Comparison of ENCODE assay signal across 16 cellular contexts in the genomic region with DNA sequence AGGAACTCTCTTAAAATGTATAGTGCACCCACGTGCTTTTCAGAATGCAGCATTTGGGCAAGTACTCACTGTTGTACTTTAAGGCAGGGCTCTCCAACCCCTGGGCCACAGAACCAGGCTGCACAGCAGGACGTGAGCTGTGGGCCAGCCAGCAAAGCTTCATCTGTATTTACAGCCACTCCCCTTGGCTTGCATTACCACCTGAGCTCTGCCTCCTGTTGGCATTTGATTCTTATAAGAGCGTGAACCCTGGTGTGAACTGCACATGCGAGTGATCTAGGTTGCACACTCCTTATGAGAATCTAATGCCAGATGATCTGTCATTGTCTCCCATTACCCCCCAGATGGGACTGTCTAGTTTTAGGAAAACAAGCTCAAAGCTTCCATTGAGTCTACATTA. TPM values are rescaled to one million over a fixed set of nuclear protein-coding genes. Genes with fewer than 3 reads are reported as not detected.
DNase-seq lines count a peak whose midpoint lies in the region; ATAC-seq and TF ChIP-seq lines count a peak whose summit lies in the region.
"Had no signal": no experiment of that assay in that cellular context is flagged by ENCODE, and none has a peak within 500 bp of the region (broad histone marks: within the 10 kb centered on the region; RNA-seq: fewer than 3 reads in every experiment).

No MANE protein-coding gene starts in this region.

- H3K9me3 ChIP-seq in OCI-LY7 (ENCODE audit: low read length) = no peaks in the 10 kb centered on the region
- no peaks in the 10 kb centered on the region for H3K9me3 ChIP-seq in hepatocyte (ENCODE audit: low read depth)
- no peaks in the 10 kb centered on the region for H3K9me3 ChIP-seq in skeletal muscle satellite cell (replicated peaks; ENCODE audit: low read length)
- H3K9me3 ChIP-seq: body of pancreas, esophagus squamous epithelium had no signal

- BruUV-seq in OCI-LY7 (replicated peaks; lab: Mats Ljungman, UMichigan) = no TSS peak

- H3K4me3 Mint-ChIP-seq in activated CD4-positive, alpha-beta T cell treated with anti-CD3 and anti-CD28 coated beads, Interleukin-2, amount 10 ng/mL, durations not matched to agents 7 days and 5 days = no peak overlapping the region
- H3K4me3 Mint-ChIP-seq: HFFc6 had no signal

- DNase-seq in activated CD4-positive, alpha-beta T cell treated with anti-CD3 and anti-CD28 coated beads, Interleukin-2, amount 10 ng/mL, durations not matched to agents 7 days and 5 days = no peak
- no peak for DNase-seq in activated CD4-positive, alpha-beta T cell treated with anti-CD3 and anti-CD28 coated beads, Interleukin-2, amount 50 U/mL, for 4 hours
- DNase-seq in OCI-LY7 (ENCODE audit: low spot score) (peak; percentile 8), hepatocyte (ENCODE audit: low spot score) (no peak), GM20000 (ENCODE audit: low spot score) (no peak), DMS79 treated with DMSO at 0.1 percent for 48 hours (lab: John Stamatoyannopoulos, UW) (no peak)
- DNase-seq: activated CD8-positive, alpha-beta memory T cell treated with anti-CD3 and anti-CD28 coated beads for 24 hours; esophagus squamous epithelium; HFFc6; NCI-H774; stimulated activated naive CD4-positive, alpha-beta T cell treated with Interleukin-2 at 50 U/mL for 16 hours had no signal

- H3K9ac ChIP-seq in skeletal muscle satellite cell (ENCODE audit: low read depth, low read length) = no peak overlapping the region
- H3K9ac ChIP-seq: neural progenitor cell had no signal

- H3K27ac Mint-ChIP-seq in activated CD4-positive, alpha-beta T cell treated with anti-CD3 and anti-CD28 coated beads, Interleukin-2, amount 10 ng/mL, durations not matched to agents 7 days and 5 days = peak overlapping the region; percentile 50
- H3K27ac Mint-ChIP-seq: HFFc6, neural progenitor cell had no signal

- peaks cover 66% of the 10 kb centered on the region for H3K36me3 ChIP-seq in OCI-LY7 (ENCODE audit: insufficient read depth, low read length)
- no peaks in the 10 kb centered on the region for H3K36me3 ChIP-seq in hepatocyte (replicated peaks; ENCODE audit: insufficient read depth, low read depth)
- peaks cover 26% of the 10 kb centered on the region for H3K36me3 ChIP-seq in skeletal muscle satellite cell (ENCODE audit: insufficient read depth, low read length)

- peaks cover 35% of the 10 kb centered on the region for H3K4me1 Mint-ChIP-seq in activated CD4-positive, alpha-beta T cell treated with anti-CD3 and anti-CD28 coated beads, Interleukin-2, amount 10 ng/mL, durations not matched to agents 7 days and 5 days

- peak overlapping the region; percentile 44 for H3K4me3 ChIP-seq in OCI-LY7 (ENCODE audit: low read depth, low read length, poor library complexity, severe bottlenecking)
- H3K4me3 ChIP-seq in hepatocyte = no peak overlapping the region
- H3K4me3 ChIP-seq in skeletal muscle satellite cell (ENCODE audit: low read length) = no peak overlapping the region
- H3K4me3 ChIP-seq: body of pancreas, neural progenitor cell, SK-N-MC had no signal

- no peaks in the 10 kb centered on the region for H3K27me3 Mint-ChIP-seq in activated CD4-positive, alpha-beta T cell treated with anti-CD3 and anti-CD28 coated beads, Interleukin-2, amount 10 ng/mL, durations not matched to agents 7 days and 5 days

- POLR2A ChIA-PET in activated CD4-positive, alpha-beta T cell treated with anti-CD3 and anti-CD28 coated beads, Interleukin-2, amount 10 ng/mL, durations not matched to agents 7 days and 5 days (lab: Charles Lee) = no interaction called here
- POLR2A ChIA-PET in OCI-LY7 (lab: Charles Lee) = no interaction called here

- peaks cover 27% of the 10 kb centered on the region; the same call in 1 of the 2 replicates for H4K20me1 ChIP-seq in OCI-LY7 (ENCODE audit: insufficient read depth, low read length)
- H4K20me1 ChIP-seq in hepatocyte (ENCODE audit: insufficient read depth, poor library complexity, severe bottlenecking) = peaks cover 68% of the 10 kb centered on the region

- H3K36me3 Mint-ChIP-seq in activated CD4-positive, alpha-beta T cell treated with anti-CD3 and anti-CD28 coated beads, Interleukin-2, amount 10 ng/mL, durations not matched to agents 7 days and 5 days (ENCODE audit: low read depth) = peaks cover 37% of the 10 kb centered on the region

- H3K4me1 ChIP-seq in OCI-LY7 (ENCODE audit: insufficient read depth, low read length, poor library complexity, severe bottlenecking) (peaks cover 36% of the 10 kb centered on the region), hepatocyte (ENCODE audit: insufficient read depth) (peaks cover 12% of the 10 kb centered on the region), skeletal muscle satellite cell (ENCODE audit: control insufficient read depth, insufficient read depth, low read length) (peaks cover 18% of the 10 kb centered on the region)

- ATAC-seq in HG02840 (IDR thresholded peaks at IDR 0.05; ENCODE audit: low FRiP score, unreplicated experiment) = no peak
- ATAC-seq: body of pancreas had no signal

- peak overlapping the region; percentile 21 for H3K27ac ChIP-seq in OCI-LY7 (ENCODE audit: low read depth, low read length, poor library complexity, severe bottlenecking)
- H3K27ac ChIP-seq in hepatocyte = no peak overlapping the region
- H3K27ac ChIP-seq: body of pancreas, esophagus squamous epithelium, neural progenitor cell, SK-N-MC had no signal

- CTCF ChIA-PET in activated CD4-positive, alpha-beta T cell treated with anti-CD3 and anti-CD28 coated beads, Interleukin-2, amount 10 ng/mL, durations not matched to agents 7 days and 5 days (lab: Charles Lee) = no interaction called here
- CTCF ChIA-PET in OCI-LY7 (lab: Charles Lee; ENCODE audit: unreplicated experiment) = no interaction called here

- no peaks in the 10 kb centered on the region for H3K9me3 Mint-ChIP-seq in activated CD4-positive, alpha-beta T cell treated with anti-CD3 and anti-CD28 coated beads, Interleukin-2, amount 10 ng/mL, durations not matched to agents 7 days and 5 days
- H3K9me3 Mint-ChIP-seq: HFFc6 had no signal

- H3K79me2 ChIP-seq in OCI-LY7 (ENCODE audit: insufficient read depth, low read depth, low read length) (peaks cover 79% of the 10 kb centered on the region), hepatocyte (peaks cover 83% of the 10 kb centered on the region)

- WGBS in hepatocyte (ENCODE audit: low lambda C conversion rate, missing lambda C conversion rate) = 90% methylated on average over 4 of the region's 4 CpGs

- TF ChIP-seq CTCF in OCI-LY7 (conservative IDR thresholded peaks at IDR 0.05; ENCODE audit: low read length) (no peak), hepatocyte (IDR thresholded peaks at IDR 0.05; ENCODE audit: poor library complexity) (no peak), GM20000 (IDR thresholded peaks at IDR 0.05; ENCODE audit: extremely low read depth, missing control alignments) (no peak)

- H3K4me2 ChIP-seq in OCI-LY7 (ENCODE audit: low read length) (peak overlapping the region; percentile 54), hepatocyte (peak overlapping the region; percentile 77), skeletal muscle satellite cell (ENCODE audit: low read length) (peak overlapping the region; percentile 45)

- H3K9me2 ChIP-seq in OCI-LY7 (ENCODE audit: insufficient read depth, low read length) (no peaks in the 10 kb centered on the region), hepatocyte (replicated peaks; ENCODE audit: insufficient read depth) (no peaks in the 10 kb centered on the region)

- H3K27me3 ChIP-seq in hepatocyte (no peaks in the 10 kb centered on the region), skeletal muscle satellite cell (ENCODE audit: control insufficient read depth, insufficient read depth, low read length) (no peaks in the 10 kb centered on the region)
- H3K27me3 ChIP-seq: body of pancreas, esophagus squamous epithelium, neural progenitor cell had no signal

- intact Hi-C loops in OCI-LY7 (cut with micrococcal nuclease; ENCODE audit: unreplicated experiment) = no loop called here

- H2AFZ ChIP-seq in OCI-LY7 (ENCODE audit: low read length) (no peak overlapping the region), hepatocyte (no peak overlapping the region)
- H2AFZ ChIP-seq: neural progenitor cell had no signal

RNA-seq across cellular contexts. Expression of a gene that starts 3.0 kb away (rescaled TPM):
- 100 to 1,000 TPM; 119 to 137 TPM for total RNA-seq in activated CD4-positive, alpha-beta T cell treated with anti-CD3 and anti-CD28 coated beads, Interleukin-2, amount 10 ng/mL, durations not matched to agents 7 days and 5 days
- total RNA-seq in OCI-LY7 (2014; rRNA removed; shearing (Covaris generic)) = 118 and 168 TPM in 2 replicates
- total RNA-seq in OCI-LY7 (2022) (131 and 146 TPM in 2 replicates), hepatocyte (182 and 185 TPM in 2 replicates)
- 170 and 176 TPM in 2 replicates for polyA plus RNA-seq in hepatocyte
- total RNA-seq in skeletal muscle satellite cell (2012; rRNA removed) = 123 and 134 TPM in 2 replicates
